In the genomic region with DNA sequence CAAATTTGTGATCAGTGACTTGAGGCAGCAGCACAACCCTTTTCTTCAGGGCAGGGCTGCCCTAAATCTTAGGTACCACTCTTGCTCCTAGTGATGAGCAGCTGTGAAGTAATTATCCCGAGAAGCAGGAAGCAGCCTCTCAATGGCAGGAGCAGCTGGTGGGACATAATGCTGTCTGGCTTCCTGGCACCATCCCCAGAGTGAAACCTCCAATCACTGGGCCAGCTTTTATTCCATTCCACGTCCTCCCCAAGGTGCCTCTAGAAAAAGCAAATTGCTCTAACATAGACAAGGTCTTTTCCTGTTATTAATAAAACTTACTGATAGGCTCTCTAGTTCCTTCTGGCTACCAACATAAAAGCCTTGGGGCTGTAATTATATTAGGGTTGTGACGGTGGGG, we compare ENCODE assay signal across 20 cellular contexts.
DNase-seq lines count a peak whose midpoint lies in the region; ATAC-seq and TF ChIP-seq lines count a peak whose summit lies in the region.
"Had no signal": no experiment of that assay in that cellular context is flagged by ENCODE, and none has a peak within 500 bp of the region (broad histone marks: within the 10 kb centered on the region; RNA-seq: fewer than 3 reads in every experiment).

No MANE protein-coding gene starts in this region.

- no peak overlapping the region for H3K4me3 Mint-ChIP-seq in activated CD4-positive, alpha-beta memory T cell treated with anti-CD3 and anti-CD28 coated beads for 36 hours
- H3K4me3 Mint-ChIP-seq: activated CD8-positive, alpha-beta T cell treated with anti-CD3 and anti-CD28 coated beads, Interleukin-2, amount 10 ng/mL, durations not matched to agents 7 days and 5 days; activated T-helper 1 cell treated with anti-CD3 and anti-CD28 coated beads, Interleukin-12 subunit alpha, Interleukin-12 subunit beta, Interleukin-2, Interleukin-4 antibody, amounts not matched to agents 30 ng/mL and 10 ng/mL and 1 ng/mL, durations not matched to agents 14 hours and 24 hours and 36 hours; CD4-positive, alpha-beta T cell; effector memory CD8-positive, alpha-beta T cell; neural crest cell had no signal

- H3K27me3 ChIP-seq in lower lobe of right lung (ENCODE audit: low read depth) (no peaks in the 10 kb centered on the region), brain microvascular endothelial cell (replicated peaks) (no peaks in the 10 kb centered on the region)
- H3K27me3 ChIP-seq: cardiac muscle cell, stomach, uterus had no signal

- intact Hi-C loops in lower lobe of right lung (cut with DNase I) = no loop called here
- intact Hi-C loops in activated CD4-positive, alpha-beta memory T cell treated with anti-CD3 and anti-CD28 coated beads for 36 hours (cut with micrococcal nuclease) = no loop called here

- H3K9me3 Mint-ChIP-seq in activated CD4-positive, alpha-beta memory T cell treated with anti-CD3 and anti-CD28 coated beads for 36 hours = peaks cover 10% of the 10 kb centered on the region
- H3K9me3 Mint-ChIP-seq: effector memory CD8-positive, alpha-beta T cell had no signal

- H3K4me3 ChIP-seq in lower lobe of right lung = no peak overlapping the region
- H3K4me3 ChIP-seq in brain microvascular endothelial cell (ENCODE audit: low read depth, low read length) = no peak overlapping the region
- H3K4me3 ChIP-seq: A549, cardiac muscle cell, HAP-1, stomach, uterus had no signal

- H3K36me3 ChIP-seq in lower lobe of right lung = no peaks in the 10 kb centered on the region
- no peaks in the 10 kb centered on the region for H3K36me3 ChIP-seq in brain microvascular endothelial cell (replicated peaks)
- H3K36me3 ChIP-seq: cardiac muscle cell, HAP-1, stomach, uterus had no signal

- POLR2A ChIA-PET in activated CD4-positive, alpha-beta memory T cell treated with anti-CD3 and anti-CD28 coated beads for 36 hours (lab: Charles Lee) = no interaction called here

- peaks cover 13% of the 10 kb centered on the region for H3K9me3 ChIP-seq in lower lobe of right lung
- H3K9me3 ChIP-seq: HAP-1, uterus had no signal

- TF ChIP-seq CTCF in lower lobe of right lung (IDR thresholded peaks at IDR 0.05) = no peak
- no peak for TF ChIP-seq CTCF in brain microvascular endothelial cell (IDR thresholded peaks at IDR 0.05; ENCODE audit: low read depth, low read length, missing control alignments)

- CTCF ChIA-PET in activated CD4-positive, alpha-beta memory T cell treated with anti-CD3 and anti-CD28 coated beads for 36 hours (lab: Charles Lee) = interaction anchor here (1.1 kb wide), 1 partner anchor 48 kb away, joined by 3 read pairs; no protein-coding TSS in a partner anchor

- DNase-seq in COR-L47 (lab: John Stamatoyannopoulos, UW) (peak; percentile 78), NCI-H146 (lab: John Stamatoyannopoulos, UW) (peak; percentile 74), NCI-H345 (lab: John Stamatoyannopoulos, UW) (peak; percentile 61), SK-N-DZ (ENCODE audit: low spot score) (peak; percentile 11), lower lobe of right lung (no peak), brain microvascular endothelial cell (no peak)
- DNase-seq in activated CD4-positive, alpha-beta memory T cell treated with anti-CD3 and anti-CD28 coated beads for 36 hours = no peak
- DNase-seq: activated CD8-positive, alpha-beta T cell treated with anti-CD3 and anti-CD28 coated beads, Interleukin-2, amount 10 ng/mL, durations not matched to agents 7 days and 5 days; CD4-positive, alpha-beta T cell; effector memory CD8-positive, alpha-beta T cell; hypothalamus; stomach; SW 1271; uterus had no signal

- ATAC-seq in lower lobe of right lung (no peak), GM21717 (IDR thresholded peaks at IDR 0.05; ENCODE audit: unreplicated experiment) (no peak)
- ATAC-seq: A549; activated CD8-positive, alpha-beta T cell treated with anti-CD3 and anti-CD28 coated beads, Interleukin-2, amount 10 ng/mL, durations not matched to agents 7 days and 5 days; effector memory CD8-positive, alpha-beta T cell had no signal

- peaks cover 4% of the 10 kb centered on the region for H3K36me3 Mint-ChIP-seq in activated CD4-positive, alpha-beta memory T cell treated with anti-CD3 and anti-CD28 coated beads for 36 hours

- no peak overlapping the region for H3K27ac Mint-ChIP-seq in activated CD4-positive, alpha-beta memory T cell treated with anti-CD3 and anti-CD28 coated beads for 36 hours
- H3K27ac Mint-ChIP-seq: activated CD8-positive, alpha-beta T cell treated with anti-CD3 and anti-CD28 coated beads, Interleukin-2, amount 10 ng/mL, durations not matched to agents 7 days and 5 days; activated T-helper 1 cell treated with anti-CD3 and anti-CD28 coated beads, Interleukin-12 subunit alpha, Interleukin-12 subunit beta, Interleukin-2, Interleukin-4 antibody, amounts not matched to agents 30 ng/mL and 10 ng/mL and 1 ng/mL, durations not matched to agents 14 hours and 24 hours and 36 hours; CD4-positive, alpha-beta T cell; effector memory CD8-positive, alpha-beta T cell had no signal

- H3K27ac ChIP-seq in lower lobe of right lung (no peak overlapping the region), brain microvascular endothelial cell (no peak overlapping the region)
- H3K27ac ChIP-seq: A549, cardiac muscle cell, stomach, uterus had no signal

- no peaks in the 10 kb centered on the region for H3K27me3 Mint-ChIP-seq in activated CD4-positive, alpha-beta memory T cell treated with anti-CD3 and anti-CD28 coated beads for 36 hours
- H3K27me3 Mint-ChIP-seq: CD4-positive, alpha-beta T cell; effector memory CD8-positive, alpha-beta T cell had no signal

- H3K4me1 Mint-ChIP-seq in activated CD4-positive, alpha-beta memory T cell treated with anti-CD3 and anti-CD28 coated beads for 36 hours (ENCODE audit: low read depth) = no peaks in the 10 kb centered on the region
- H3K4me1 Mint-ChIP-seq: neural crest cell had no signal

- H3K4me1 ChIP-seq in lower lobe of right lung = no peaks in the 10 kb centered on the region
- H3K4me1 ChIP-seq: A549, HAP-1, stomach, uterus had no signal

- in situ Hi-C loops in brain microvascular endothelial cell (cut with HindIII; ENCODE audit: low pct_ligation_motif_present, low sequenced_read_pairs) = no loop called here

Comparison
In these comparisons a context has a peak if more than half of its experiments do, and no peak if none do; other contexts are left out.
1. DNase-seq: peak in COR-L47 (single experiment), NCI-H146 (single experiment), NCI-H345 (single experiment) and SK-N-DZ (single experiment); none in lower lobe of right lung (single experiment), activated CD4-positive, alpha-beta memory T cell treated with anti-CD3 and anti-CD28 coated beads for 36 hours (single experiment) and brain microvascular endothelial cell (single experiment).